Comparison of ENCODE assay signal across 8 cellular contexts in genomic region chr17:15651001-15651582, GRCh38. TPM values are rescaled to one million over a fixed set of nuclear protein-coding genes. Genes with fewer than 3 reads are reported as not detected.
A peak's percentile ranks its signal among the peaks of the same experiment; 100 is the strongest.
DNase-seq lines count a peak whose midpoint lies in the region; ATAC-seq and TF ChIP-seq lines count a peak whose summit lies in the region.

No MANE protein-coding gene starts in this region.

- H3K9me3 Mint-ChIP-seq in chondrocyte (ENCODE audit: low read depth) = no peaks in the 10 kb centered on the region
- H3K9me3 Mint-ChIP-seq in naive thymus-derived CD4-positive, alpha-beta T cell = no peaks in the 10 kb centered on the region

- no peaks in the 10 kb centered on the region for H3K9me3 ChIP-seq in AG04450 (ENCODE audit: control insufficient read depth, insufficient read depth, low read length)
- H3K9me3 ChIP-seq in HUES64 (ENCODE audit: insufficient read depth, low read depth, low read length) = no peaks in the 10 kb centered on the region
- H3K9me3 ChIP-seq in naive thymus-derived CD4-positive, alpha-beta T cell (ENCODE audit: control insufficient read depth in 2 of 3, low read length in 3 of 3) = no peaks in the 10 kb centered on the region

- WGBS in HUES64 = 84% methylated on average over 10 of the region's 10 CpGs

- peak overlapping the region; percentile 84 for H3K27ac ChIP-seq in AG04450 (ENCODE audit: low read depth, low read length)
- peak overlapping the region; percentile 24; the same call in 1 of the 2 replicates for H3K27ac ChIP-seq in HUES64 (ENCODE audit: low read depth, low read length)
- no peak overlapping the region for H3K27ac ChIP-seq in naive thymus-derived CD4-positive, alpha-beta T cell (ENCODE audit: low read depth, low read length)

- TF ChIP-seq CTCF in AG04450 (IDR thresholded peaks at IDR 0.05; ENCODE audit: low read depth, low read length) (no peak), chondrocyte (IDR thresholded peaks at IDR 0.05) (no peak)

- peak overlapping the region; percentile 96 for H3K27ac Mint-ChIP-seq in chondrocyte (ENCODE audit: unreplicated experiment)
- H3K27ac Mint-ChIP-seq in naive thymus-derived CD4-positive, alpha-beta T cell = peak overlapping the region in 1 of 9 donors; percentile 78

- POLR2A ChIA-PET in AG04450 (lab: Yijun Ruan, JAX) = interaction anchor here (0.5 to 1.0 kb wide), 3 partner anchors 11 to 348 kb away, joined by 3 to 6 read pairs (median 4); partner anchors contain the start of genes TTC19 and ZSWIM7
- POLR2A ChIA-PET in naive thymus-derived CD4-positive, alpha-beta T cell (lab: Charles Lee) = interaction anchor here (1.0 kb wide), 1 partner anchor 381 kb away, joined by 5 read pairs; no protein-coding TSS in a partner anchor

- no peaks in the 10 kb centered on the region for H3K27me3 Mint-ChIP-seq in chondrocyte (ENCODE audit: low read depth)
- no peaks in the 10 kb centered on the region for H3K27me3 Mint-ChIP-seq in naive thymus-derived CD4-positive, alpha-beta T cell

- DNase-seq in AG04450 (ENCODE audit: low read depth, low spot score) (no peak), chondrocyte (ENCODE audit: low spot score) (no peak), NCI-H187 (lab: John Stamatoyannopoulos, UW) (no peak), NCI-H2081 (lab: John Stamatoyannopoulos, UW) (no peak)
- DNase-seq in naive thymus-derived CD4-positive, alpha-beta T cell = no peak

- peaks cover 79% of the 10 kb centered on the region for H3K4me1 Mint-ChIP-seq in chondrocyte (ENCODE audit: low read depth)
- H3K4me1 Mint-ChIP-seq in naive thymus-derived CD4-positive, alpha-beta T cell = peaks cover 5 to 44% (median 11%) of the 10 kb centered on the region in 7 donors

- H3K9ac ChIP-seq in HUES64 (ENCODE audit: low read depth, low read length) = no peak overlapping the region

- H3K4me3 ChIP-seq in AG04450 (ENCODE audit: low read depth, low read length) (peak overlapping the region; percentile 76), HUES64 (ENCODE audit: low read length) (peak overlapping the region; percentile 18; the same call in 1 of the 2 replicates)
- no peak overlapping the region for H3K4me3 ChIP-seq in naive thymus-derived CD4-positive, alpha-beta T cell (ENCODE audit: low read length)

- H3K27me3 ChIP-seq in AG04450 (ENCODE audit: control insufficient read depth, insufficient read depth, low read length) = no peaks in the 10 kb centered on the region
- no peaks in the 10 kb centered on the region for H3K27me3 ChIP-seq in HUES64 (ENCODE audit: insufficient read depth, low read length)
- H3K27me3 ChIP-seq in naive thymus-derived CD4-positive, alpha-beta T cell (ENCODE audit: control insufficient read depth in 2 of 2, insufficient read depth in 2 of 2, low read length in 2 of 2) = no peaks in the 10 kb centered on the region

- peak; percentile 2 for ATAC-seq in naive thymus-derived CD4-positive, alpha-beta T cell
- ATAC-seq in GM18511 (IDR thresholded peaks at IDR 0.05; ENCODE audit: unreplicated experiment) (no peak), GM19324 (IDR thresholded peaks at IDR 0.05; ENCODE audit: low FRiP score, unreplicated experiment) (no peak)

- no peaks in the 10 kb centered on the region for H3K36me3 ChIP-seq in HUES64 (ENCODE audit: insufficient read depth, low read length)
- no peaks in the 10 kb centered on the region for H3K36me3 ChIP-seq in naive thymus-derived CD4-positive, alpha-beta T cell (ENCODE audit: control insufficient read depth in 2 of 3, insufficient read depth in 3 of 3, low read length in 3 of 3)

- peak overlapping the region; percentile 88 for H3K4me3 Mint-ChIP-seq in chondrocyte (ENCODE audit: unreplicated experiment)
- H3K4me3 Mint-ChIP-seq in naive thymus-derived CD4-positive, alpha-beta T cell = peak overlapping the region in 3 of 10 donors; percentile 57 to 78 (median 59)

- H3K36me3 Mint-ChIP-seq in chondrocyte (ENCODE audit: low read depth) = no peaks in the 10 kb centered on the region
- peaks cover 0 to 5% (median 1%) of the 10 kb centered on the region in 5 donors for H3K36me3 Mint-ChIP-seq in naive thymus-derived CD4-positive, alpha-beta T cell

- CTCF ChIA-PET in AG04450 (lab: Charles Lee) = no interaction called here
- CTCF ChIA-PET in naive thymus-derived CD4-positive, alpha-beta T cell (lab: Charles Lee) = no interaction called here

- intact Hi-C loops in naive thymus-derived CD4-positive, alpha-beta T cell (cut with micrococcal nuclease) = no loop called here

- peaks cover 25% of the 10 kb centered on the region for H3K4me1 ChIP-seq in HUES64 (ENCODE audit: insufficient read depth, low read length)
- no peaks in the 10 kb centered on the region for H3K4me1 ChIP-seq in naive thymus-derived CD4-positive, alpha-beta T cell (ENCODE audit: control insufficient read depth in 2 of 2, insufficient read depth in 2 of 2, low read length in 2 of 2)

RNA-seq across cellular contexts. Expression of gene FBXW10B, which starts 31.6 kb away (rescaled TPM):
- polyA plus RNA-seq in AG04450 (2011; rRNA removed) = 0.66 and 0.97 TPM in 2 replicates
- 2.3 and 2.6 TPM in 2 replicates for polyA minus RNA-seq in AG04450 (2011; rRNA and poly(A)+ RNA removed)
- polyA plus RNA-seq in HUES64 (2013, experiment 1 of 2) = 0.25 TPM
- not detected for polyA plus RNA-seq in HUES64 (2013, experiment 2 of 2)
- 0.94 to 1.1 TPM (median 1.0 TPM) in 3 replicates for total RNA-seq in chondrocyte
- 1 to 10 TPM in 1 of 5 experiments, under 1 TPM in 2, not detected in 2; 0.24 to 1.8 (median 0.65) TPM for total RNA-seq in naive thymus-derived CD4-positive, alpha-beta T cell
- polyA plus RNA-seq in naive thymus-derived CD4-positive, alpha-beta T cell = not detected

RNA-seq across cellular contexts. Expression of gene TRIM16, which starts 33.0 kb away (rescaled TPM):
- 55.9 and 60.0 TPM in 2 replicates for polyA plus RNA-seq in AG04450 (2011; rRNA removed)
- polyA minus RNA-seq in AG04450 (2011; rRNA and poly(A)+ RNA removed) = 83.7 and 98.1 TPM in 2 replicates
- 15.4 TPM for polyA plus RNA-seq in HUES64 (2013, experiment 1 of 2)
- 15.0 TPM for polyA plus RNA-seq in HUES64 (2013, experiment 2 of 2)
- total RNA-seq in chondrocyte = 25.5 to 34.2 TPM (median 32.4 TPM) in 3 replicates
- total RNA-seq in naive thymus-derived CD4-positive, alpha-beta T cell = 10 to 100 TPM in 1 of 5 experiments, 1 to 10 TPM in 4; 6.3 to 23.9 (median 7.4) TPM
- polyA plus RNA-seq in naive thymus-derived CD4-positive, alpha-beta T cell = 1 to 10 TPM; 2.0 to 5.4 TPM

RNA-seq across cellular contexts. Expression of gene ZNF286A, which starts 48.5 kb away (rescaled TPM):
- polyA plus RNA-seq in AG04450 (2011; rRNA removed) = 25.3 and 30.9 TPM in 2 replicates
- 32.4 and 39.4 TPM in 2 replicates for polyA minus RNA-seq in AG04450 (2011; rRNA and poly(A)+ RNA removed)
- 48.1 TPM for polyA plus RNA-seq in HUES64 (2013, experiment 1 of 2)
- 49.3 TPM for polyA plus RNA-seq in HUES64 (2013, experiment 2 of 2)
- total RNA-seq in chondrocyte = 33.6 to 38.2 TPM (median 35.0 TPM) in 3 replicates
- total RNA-seq in naive thymus-derived CD4-positive, alpha-beta T cell = 10 to 100 TPM; 14.7 to 32.1 (median 23.6) TPM
- polyA plus RNA-seq in naive thymus-derived CD4-positive, alpha-beta T cell = 10 to 100 TPM; 15.4 to 16.3 TPM
